ENCODE assay signal across 11 cellular contexts in genomic region chr10:24822557-24822956, GRCh38.
DNase-seq lines count a peak whose midpoint lies in the region; ATAC-seq and TF ChIP-seq lines count a peak whose summit lies in the region.
"Had no signal": no experiment of that assay in that cellular context is flagged by ENCODE, and none has a peak within 500 bp of the region (broad histone marks: within the 10 kb centered on the region; RNA-seq: fewer than 3 reads in every experiment).

No MANE protein-coding gene starts in this region.

- POLR2A ChIA-PET in T-cell (lab: Charles Lee) = no interaction called here

- ATAC-seq in HG02623 (IDR thresholded peaks at IDR 0.05; ENCODE audit: unreplicated experiment) (peak; percentile 92), T-cell (replicated peaks in 1 of 4) (peak in 1 of 4 experiments; percentile 13), left cardiac atrium (no peak), mucosa of descending colon (no peak)
- peak; percentile 90 to 93 for ATAC-seq in stimulated activated naive B cell treated with anti-CD40 and anti-IgM and Interleukin-4, amounts not matched to agents 10 μg/mL and 1 μg/mL and 100 μg/mL, for 72 hours (replicated peaks)
- ATAC-seq: natural killer cell treated with Interleukin-12 subunit alpha and Interleukin-12 subunit beta and Interleukin-15 and Interleukin-18, amount 100 ng/mL, for 72 hours had no signal

- no peaks in the 10 kb centered on the region for H3K27me3 Mint-ChIP-seq in T-cell
- no peaks in the 10 kb centered on the region for H3K27me3 Mint-ChIP-seq in stimulated activated naive B cell treated with anti-CD40 and anti-IgM and Interleukin-4, amounts not matched to agents 10 μg/mL and 1 μg/mL and 100 μg/mL, for 72 hours
- H3K27me3 Mint-ChIP-seq: natural killer cell treated with Interleukin-12 subunit alpha and Interleukin-12 subunit beta and Interleukin-15 and Interleukin-18, amount 100 ng/mL, for 72 hours had no signal

- intact Hi-C loops in left cardiac atrium (cut with DNase I) = no loop called here
- intact Hi-C loops in mucosa of descending colon (cut with DNase I, micrococcal nuclease) = no loop called here

- no peak overlapping the region for H3K4me3 Mint-ChIP-seq in T-cell
- no peak overlapping the region for H3K4me3 Mint-ChIP-seq in stimulated activated naive B cell treated with anti-CD40 and anti-IgM and Interleukin-4, amounts not matched to agents 10 μg/mL and 1 μg/mL and 100 μg/mL, for 72 hours
- H3K4me3 Mint-ChIP-seq: natural killer cell treated with Interleukin-12 subunit alpha and Interleukin-12 subunit beta and Interleukin-15 and Interleukin-18, amount 100 ng/mL, for 72 hours had no signal

- TF ChIP-seq CTCF in mucosa of descending colon (IDR thresholded peaks at IDR 0.05) = no peak

- H3K36me3 Mint-ChIP-seq in T-cell = no peaks in the 10 kb centered on the region
- no peaks in the 10 kb centered on the region for H3K36me3 Mint-ChIP-seq in stimulated activated naive B cell treated with anti-CD40 and anti-IgM and Interleukin-4, amounts not matched to agents 10 μg/mL and 1 μg/mL and 100 μg/mL, for 72 hours
- H3K36me3 Mint-ChIP-seq: natural killer cell treated with Interleukin-12 subunit alpha and Interleukin-12 subunit beta and Interleukin-15 and Interleukin-18, amount 100 ng/mL, for 72 hours had no signal

- no peaks in the 10 kb centered on the region for H3K36me3 ChIP-seq in mucosa of descending colon (ENCODE audit: low read depth)

- no peaks in the 10 kb centered on the region for H3K9me3 Mint-ChIP-seq in T-cell
- H3K9me3 Mint-ChIP-seq in stimulated activated naive B cell treated with anti-CD40 and anti-IgM and Interleukin-4, amounts not matched to agents 10 μg/mL and 1 μg/mL and 100 μg/mL, for 72 hours = no peaks in the 10 kb centered on the region
- H3K9me3 Mint-ChIP-seq: natural killer cell treated with Interleukin-12 subunit alpha and Interleukin-12 subunit beta and Interleukin-15 and Interleukin-18, amount 100 ng/mL, for 72 hours had no signal

- H3K9me3 ChIP-seq in mucosa of descending colon = no peaks in the 10 kb centered on the region

- no peaks in the 10 kb centered on the region for H3K4me1 ChIP-seq in mucosa of descending colon (ENCODE audit: low read depth)

- H3K4me1 Mint-ChIP-seq in T-cell = peaks cover 37 to 44% (median 41%) of the 10 kb centered on the region in 3 donors
- peaks cover 0 to 9% of the 10 kb centered on the region in 2 donors for H3K4me1 Mint-ChIP-seq in stimulated activated naive B cell treated with anti-CD40 and anti-IgM and Interleukin-4, amounts not matched to agents 10 μg/mL and 1 μg/mL and 100 μg/mL, for 72 hours

- DNase-seq in activated T-cell treated with anti-CD3 and anti-CD28 coated beads for 48 hours (ENCODE audit: low read depth) = peak; percentile 6
- no peak for DNase-seq in activated T-cell treated with anti-CD3 and anti-CD28 coated beads for 4 hours
- no peak for DNase-seq in T-cell
- DNase-seq in stimulated activated naive B cell treated with anti-CD40 and anti-IgM and Interleukin-4, amounts not matched to agents 10 μg/mL and 1 μg/mL and 100 μg/mL, for 72 hours = peak; percentile 18
- no peak for DNase-seq in left cardiac atrium
- DNase-seq in glomerular visceral epithelial cell (ENCODE audit: extremely low spot score) = no peak
- DNase-seq in mucosa of descending colon = no peak
- DNase-seq: NCI-H1105 had no signal

- peak overlapping the region; percentile 23 to 56 for H3K27ac Mint-ChIP-seq in T-cell
- H3K27ac Mint-ChIP-seq in stimulated activated naive B cell treated with anti-CD40 and anti-IgM and Interleukin-4, amounts not matched to agents 10 μg/mL and 1 μg/mL and 100 μg/mL, for 72 hours = no peak overlapping the region
- H3K27ac Mint-ChIP-seq: natural killer cell treated with Interleukin-12 subunit alpha and Interleukin-12 subunit beta and Interleukin-15 and Interleukin-18, amount 100 ng/mL, for 72 hours had no signal

- CTCF ChIA-PET in T-cell (lab: Charles Lee) = no interaction called here

- H3K4me3 ChIP-seq in mucosa of descending colon = no peak overlapping the region
- H3K4me3 ChIP-seq: SK-N-MC had no signal

Comparison
In these comparisons a context has a peak if more than half of its experiments do, and no peak if none do; other contexts are left out.
1. DNase-seq: peak in activated T-cell treated with anti-CD3 and anti-CD28 coated beads for 48 hours (single experiment) and stimulated activated naive B cell treated with anti-CD40 and anti-IgM and Interleukin-4, amounts not matched to agents 10 μg/mL and 1 μg/mL and 100 μg/mL, for 72 hours (single experiment); none in activated T-cell treated with anti-CD3 and anti-CD28 coated beads for 4 hours (single experiment), T-cell (0 of 34), left cardiac atrium (single experiment), glomerular visceral epithelial cell (single experiment) and mucosa of descending colon (0 of 3).
2. ATAC-seq: peak in HG02623 (single experiment) and stimulated activated naive B cell treated with anti-CD40 and anti-IgM and Interleukin-4, amounts not matched to agents 10 μg/mL and 1 μg/mL and 100 μg/mL, for 72 hours (2 of 2); none in left cardiac atrium (0 of 2) and mucosa of descending colon (single experiment).